In genomic region chr3:71318459-71318827, GRCh38 we compare ENCODE assay signal across 17 cellular contexts.
DNase-seq lines count a peak whose midpoint lies in the region; TF ChIP-seq lines count a peak whose summit lies in the region.
"Had no signal": no experiment of that assay in that cellular context is flagged by ENCODE, and none has a peak within 500 bp of the region (broad histone marks: within the 10 kb centered on the region; RNA-seq: fewer than 3 reads in every experiment).

No MANE protein-coding gene starts in this region.

- H3K27me3 ChIP-seq in Loucy (ENCODE audit: insufficient read depth, low read length, poor library complexity, severe bottlenecking) (no peaks in the 10 kb centered on the region), hepatocyte (no peaks in the 10 kb centered on the region), rectal smooth muscle tissue (ENCODE audit: control insufficient read depth, insufficient read depth, low read length) (no peaks in the 10 kb centered on the region)
- H3K27me3 ChIP-seq: MG63 had no signal

- H3K9me3 ChIP-seq in Loucy (ENCODE audit: insufficient read depth, low read depth, low read length), result no peaks in the 10 kb centered on the region
- no peaks in the 10 kb centered on the region for H3K9me3 ChIP-seq in hepatocyte (ENCODE audit: low read depth)
- H3K9me3 ChIP-seq: MG63 had no signal

- H3K79me2 ChIP-seq in Loucy (ENCODE audit: insufficient read depth, low read length) (peaks cover 18% of the 10 kb centered on the region; the same call in 1 of the 2 replicates), hepatocyte (peaks cover 49% of the 10 kb centered on the region)

- no peaks in the 10 kb centered on the region for H3F3A ChIP-seq in Loucy (ENCODE audit: low read depth)

- TF ChIP-seq CTCF in Loucy (conservative IDR thresholded peaks at IDR 0.05; ENCODE audit: low read length) (no peak), hepatocyte (IDR thresholded peaks at IDR 0.05; ENCODE audit: poor library complexity) (no peak)

- H4K20me1 ChIP-seq in Loucy (ENCODE audit: insufficient read depth, low read length, poor library complexity, severe bottlenecking) (peaks cover 8% of the 10 kb centered on the region), hepatocyte (ENCODE audit: insufficient read depth, poor library complexity, severe bottlenecking) (no peaks in the 10 kb centered on the region)

- DNase-seq in DMS79 treated with DMSO at 0.1 percent for 48 hours (lab: John Stamatoyannopoulos, UW), result peak; percentile 34
- no peak for DNase-seq in DMS79 (lab: John Stamatoyannopoulos, UW)
- DNase-seq in hepatocyte (ENCODE audit: low spot score), result no peak
- DNase-seq in NCI-H446 (lab: John Stamatoyannopoulos, UW), result no peak
- DNase-seq in occipital lobe (lab: John Stamatoyannopoulos, UW), result no peak
- DNase-seq in HPDE6-E6E7 (ENCODE audit: extremely low spot score), result no peak
- DNase-seq: activated CD8-positive, alpha-beta memory T cell treated with anti-CD3 and anti-CD28 coated beads, Interleukin-2, amount 50 U/mL, for 4 hours; activated gamma-delta T cell; AML-193; amniotic stem cell; dermis blood vessel endothelial cell; MG63; NCI-H226; stimulated activated CD4-positive, alpha-beta T cell treated with anti-CD3 and anti-CD28 coated beads, Interleukin-4, amount 100 ng/mL, for 24 hours had no signal

- H3K4me2 ChIP-seq in Loucy (ENCODE audit: low read depth, low read length, poor library complexity, severe bottlenecking) (peak overlapping the region; percentile 42), hepatocyte (peak overlapping the region; percentile 62)

- 20% methylated on average over 3 of the region's 3 CpGs for WGBS in hepatocyte (ENCODE audit: low lambda C conversion rate, missing lambda C conversion rate)

- H3K4me3 ChIP-seq in Loucy (ENCODE audit: low read length, poor library complexity, severe bottlenecking), result peak overlapping the region; percentile 11
- no peak overlapping the region for H3K4me3 ChIP-seq in hepatocyte
- H3K4me3 ChIP-seq in rectal smooth muscle tissue (ENCODE audit: low read length), result no peak overlapping the region
- H3K4me3 ChIP-seq: MG63 had no signal

- H3K36me3 ChIP-seq in Loucy (ENCODE audit: insufficient read depth, low read length) (no peaks in the 10 kb centered on the region), hepatocyte (replicated peaks; ENCODE audit: insufficient read depth, low read depth) (no peaks in the 10 kb centered on the region), rectal smooth muscle tissue (ENCODE audit: control insufficient read depth, insufficient read depth, low read length) (no peaks in the 10 kb centered on the region)
- H3K36me3 ChIP-seq: MG63 had no signal

- H3K4me1 ChIP-seq in Loucy (ENCODE audit: insufficient read depth, low read length, poor library complexity, severe bottlenecking) (peaks cover 33% of the 10 kb centered on the region), hepatocyte (ENCODE audit: insufficient read depth) (peaks cover 36% of the 10 kb centered on the region), rectal smooth muscle tissue (ENCODE audit: control insufficient read depth, insufficient read depth, low read length) (peaks cover 10% of the 10 kb centered on the region)

- no peak overlapping the region for H3K9ac ChIP-seq in Loucy (ENCODE audit: low read depth, low read length, poor library complexity, severe bottlenecking)
- H3K9ac ChIP-seq in rectal smooth muscle tissue (ENCODE audit: low read length), result no peak overlapping the region

- no peak overlapping the region for H2AFZ ChIP-seq in Loucy (ENCODE audit: low read length)
- H2AFZ ChIP-seq in hepatocyte, result no peak overlapping the region

- H3K27ac ChIP-seq in hepatocyte (peak overlapping the region; percentile 62), rectal smooth muscle tissue (ENCODE audit: low read depth, low read length) (peak overlapping the region; percentile 16)
- H3K27ac ChIP-seq: 22Rv1 had no signal

- H3K9me2 ChIP-seq in Loucy (replicated peaks; ENCODE audit: low read depth, low read length), result no peaks in the 10 kb centered on the region
- no peaks in the 10 kb centered on the region for H3K9me2 ChIP-seq in hepatocyte (replicated peaks; ENCODE audit: insufficient read depth)
